In the genomic region with DNA sequence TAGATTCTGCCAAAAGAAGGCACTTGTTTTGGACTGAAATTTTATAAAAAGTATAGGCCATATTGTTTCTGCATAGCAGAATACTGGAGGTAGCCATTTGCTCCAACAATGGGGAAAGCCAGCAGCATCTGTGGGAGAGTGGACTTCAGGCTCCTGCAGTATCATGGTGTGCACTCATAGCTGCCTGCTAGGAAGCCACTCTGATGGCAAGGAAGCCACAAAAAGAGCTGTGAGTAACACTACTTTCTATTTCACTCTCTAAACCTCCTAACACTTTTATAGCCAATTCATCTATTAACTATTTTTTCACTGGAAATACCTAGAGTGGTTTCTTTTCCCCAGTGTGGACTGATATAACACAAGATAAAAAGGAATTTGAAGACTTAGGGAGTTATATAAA, we compare ENCODE assay signal across 15 cellular contexts.
"Had no signal": no experiment of that assay in that cellular context is flagged by ENCODE, and none has a peak within 500 bp of the region (broad histone marks: within the 10 kb centered on the region; RNA-seq: fewer than 3 reads in every experiment).

No MANE protein-coding gene starts in this region.

- H3K36me3 Mint-ChIP-seq: activated naive CD4-positive, alpha-beta T cell treated with anti-CD3 and anti-CD28 coated beads, Interleukin-2, amount 10 ng/mL, durations not matched to agents 7 days and 5 days; stimulated activated memory B cell treated with anti-CD40 and anti-IgM and Interleukin-4, amounts not matched to agents 10 μg/mL and 1 μg/mL and 100 μg/mL, for 72 hours had no signal

- H3K9me3 Mint-ChIP-seq: activated naive CD4-positive, alpha-beta T cell treated with anti-CD3 and anti-CD28 coated beads, Interleukin-2, amount 10 ng/mL, durations not matched to agents 7 days and 5 days; nephron progenitor cell; stimulated activated memory B cell treated with anti-CD40 and anti-IgM and Interleukin-4, amounts not matched to agents 10 μg/mL and 1 μg/mL and 100 μg/mL, for 72 hours had no signal

- DNase-seq: activated CD4-positive, alpha-beta T cell treated with anti-CD3 and anti-CD28 coated beads for 48 hours; activated naive CD4-positive, alpha-beta T cell treated with anti-CD3 and anti-CD28 coated beads, Interleukin-2, amount 10 ng/mL, durations not matched to agents 7 days and 5 days; amniotic stem cell; body of pancreas; caudate nucleus; erythroblast; left colon; lower lobe of right lung; nephron progenitor cell; occipital lobe; stimulated activated CD4-positive, alpha-beta T cell treated with anti-CD3 and anti-CD28 coated beads, Interleukin-2, amount 100 ng/mL, for 48 hours; T-helper 2 cell; tibial artery had no signal

- H3K27ac Mint-ChIP-seq: activated naive CD4-positive, alpha-beta T cell treated with anti-CD3 and anti-CD28 coated beads, Interleukin-2, amount 10 ng/mL, durations not matched to agents 7 days and 5 days; activated T-helper 17 cell treated with anti-CD3 and anti-CD28 coated beads, Interleukin-2, amount 50 U/mL, for 72 hours; nephron progenitor cell; stimulated activated memory B cell treated with anti-CD40 and anti-IgM and Interleukin-4, amounts not matched to agents 10 μg/mL and 1 μg/mL and 100 μg/mL, for 72 hours had no signal

- ATAC-seq: activated T-helper 17 cell treated with anti-CD3 and anti-CD28 coated beads, Interleukin-2, amount 50 U/mL, for 72 hours; body of pancreas; left colon; lower lobe of right lung; stimulated activated memory B cell treated with anti-CD40 and anti-IgM and Interleukin-4, amounts not matched to agents 10 μg/mL and 1 μg/mL and 100 μg/mL, for 72 hours had no signal

- H3K4me1 Mint-ChIP-seq: activated naive CD4-positive, alpha-beta T cell treated with anti-CD3 and anti-CD28 coated beads, Interleukin-2, amount 10 ng/mL, durations not matched to agents 7 days and 5 days; activated T-helper 17 cell treated with anti-CD3 and anti-CD28 coated beads, Interleukin-2, amount 50 U/mL, for 72 hours; nephron progenitor cell; stimulated activated memory B cell treated with anti-CD40 and anti-IgM and Interleukin-4, amounts not matched to agents 10 μg/mL and 1 μg/mL and 100 μg/mL, for 72 hours had no signal

- H3K4me3 Mint-ChIP-seq: activated naive CD4-positive, alpha-beta T cell treated with anti-CD3 and anti-CD28 coated beads, Interleukin-2, amount 10 ng/mL, durations not matched to agents 7 days and 5 days; activated T-helper 17 cell treated with anti-CD3 and anti-CD28 coated beads, Interleukin-2, amount 50 U/mL, for 72 hours; nephron progenitor cell; stimulated activated memory B cell treated with anti-CD40 and anti-IgM and Interleukin-4, amounts not matched to agents 10 μg/mL and 1 μg/mL and 100 μg/mL, for 72 hours had no signal

- H3K27me3 Mint-ChIP-seq: activated naive CD4-positive, alpha-beta T cell treated with anti-CD3 and anti-CD28 coated beads, Interleukin-2, amount 10 ng/mL, durations not matched to agents 7 days and 5 days; activated T-helper 17 cell treated with anti-CD3 and anti-CD28 coated beads, Interleukin-2, amount 50 U/mL, for 72 hours; stimulated activated memory B cell treated with anti-CD40 and anti-IgM and Interleukin-4, amounts not matched to agents 10 μg/mL and 1 μg/mL and 100 μg/mL, for 72 hours had no signal
